In the genomic region with DNA sequence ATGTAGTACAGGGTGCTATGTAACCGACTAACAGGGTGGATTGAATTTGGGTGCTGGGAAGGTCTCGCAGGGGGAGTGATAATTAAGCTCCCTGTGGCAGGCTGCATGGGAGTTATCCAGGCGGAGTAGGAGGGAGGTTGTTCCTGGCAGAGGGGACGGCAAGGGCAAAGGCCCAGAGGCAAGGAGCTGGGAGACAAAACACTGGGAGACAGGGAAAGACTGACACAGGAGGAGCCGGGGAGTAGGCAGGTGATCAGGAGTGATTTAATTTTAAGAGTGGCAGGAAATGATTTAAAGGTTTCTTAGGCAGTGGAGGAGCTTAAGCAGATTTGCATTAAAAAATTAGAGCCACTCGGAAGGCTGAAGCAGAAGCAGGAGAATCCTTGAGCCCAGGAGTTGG, we compare ENCODE assay signal across 30 cellular contexts. TPM values are rescaled to one million over a fixed set of nuclear protein-coding genes. Genes with fewer than 3 reads are reported as not detected.
DNase-seq lines count a peak whose midpoint lies in the region; ATAC-seq and TF ChIP-seq lines count a peak whose summit lies in the region.
"Had no signal": no experiment of that assay in that cellular context is flagged by ENCODE, and none has a peak within 500 bp of the region (broad histone marks: within the 10 kb centered on the region; RNA-seq: fewer than 3 reads in every experiment).

No MANE protein-coding gene starts in this region.

- no peak for ATAC-seq in stimulated activated naive CD8-positive, alpha-beta T cell treated with anti-CD3 and anti-CD28 coated beads, Interleukin-15, amount 100 ng/mL, for 72 hours
- ATAC-seq in stimulated activated naive CD8-positive, alpha-beta T cell treated with anti-CD3 and anti-CD28 coated beads, Interleukin-15, Interleukin-2, amounts not matched to agents 100 U/mL and 50 U/mL, for 24 hours = no peak
- ATAC-seq in activated naive CD8-positive, alpha-beta T cell treated with anti-CD3 and anti-CD28 coated beads, Interleukin-2, amount 50 U/mL, for 24 hours = no peak
- ATAC-seq: Panc1 had no signal

- H3K4me3 Mint-ChIP-seq in stimulated activated naive CD8-positive, alpha-beta T cell treated with anti-CD3 and anti-CD28 coated beads, Interleukin-15, amount 100 ng/mL, for 72 hours = peak overlapping the region; percentile 4 to 31
- H3K4me3 Mint-ChIP-seq in activated naive CD8-positive, alpha-beta T cell treated with anti-CD3 and anti-CD28 coated beads, Interleukin-2, amount 50 U/mL, for 24 hours = peak overlapping the region; percentile 40
- H3K4me3 Mint-ChIP-seq in mesothelial cell of epicardium (peak overlapping the region; percentile 28), HFFc6 (no peak overlapping the region), Caco-2 (ENCODE audit: unreplicated experiment) (no peak overlapping the region)
- H3K4me3 Mint-ChIP-seq: activated naive CD4-positive, alpha-beta T cell treated with anti-CD3 and anti-CD28 coated beads for 36 hours had no signal

- H3K27me3 ChIP-seq in Caco-2 (replicated peaks; ENCODE audit: control insufficient read depth, insufficient read depth, low read length) = peaks cover 2% of the 10 kb centered on the region

- H3K9me3 Mint-ChIP-seq in stimulated activated naive CD8-positive, alpha-beta T cell treated with anti-CD3 and anti-CD28 coated beads, Interleukin-15, amount 100 ng/mL, for 72 hours = peaks cover 12 to 14% of the 10 kb centered on the region in 2 donors
- peaks cover 13% of the 10 kb centered on the region for H3K9me3 Mint-ChIP-seq in activated naive CD8-positive, alpha-beta T cell treated with anti-CD3 and anti-CD28 coated beads, Interleukin-2, amount 50 U/mL, for 24 hours
- H3K9me3 Mint-ChIP-seq in mesothelial cell of epicardium (peaks cover 12% of the 10 kb centered on the region), HFFc6 (peaks cover 17% of the 10 kb centered on the region), Caco-2 (ENCODE audit: unreplicated experiment) (no peaks in the 10 kb centered on the region)

- peaks cover 52% of the 10 kb centered on the region for H3K27me3 Mint-ChIP-seq in stimulated activated naive CD8-positive, alpha-beta T cell treated with anti-CD3 and anti-CD28 coated beads, Interleukin-15, amount 100 ng/mL, for 72 hours
- peaks cover 48% of the 10 kb centered on the region for H3K27me3 Mint-ChIP-seq in activated naive CD8-positive, alpha-beta T cell treated with anti-CD3 and anti-CD28 coated beads, Interleukin-2, amount 50 U/mL, for 24 hours
- H3K27me3 Mint-ChIP-seq in mesothelial cell of epicardium (ENCODE audit: low read depth) (peaks cover 63% of the 10 kb centered on the region), HFFc6 (ENCODE audit: insufficient read depth) (peaks cover 54% of the 10 kb centered on the region), Caco-2 (ENCODE audit: insufficient read depth, unreplicated experiment) (peaks cover 24% of the 10 kb centered on the region)

- H3K4me1 ChIP-seq in Caco-2 = no peaks in the 10 kb centered on the region
- H3K4me1 ChIP-seq: SJCRH30 had no signal

- peaks cover 3% of the 10 kb centered on the region for H3K36me3 Mint-ChIP-seq in activated naive CD8-positive, alpha-beta T cell treated with anti-CD3 and anti-CD28 coated beads, Interleukin-2, amount 50 U/mL, for 24 hours (ENCODE audit: low read depth)
- H3K36me3 Mint-ChIP-seq in mesothelial cell of epicardium (no peaks in the 10 kb centered on the region), HFFc6 (ENCODE audit: low read depth) (0 out of 2 replicates have a peak, but pooled peaks cover 8% of the 10 kb centered on the region), Caco-2 (ENCODE audit: insufficient read depth, unreplicated experiment) (no peaks in the 10 kb centered on the region)

- POLR2A ChIA-PET in Caco-2 (lab: Charles Lee) = no interaction called here

- CTCF ChIA-PET in Caco-2 (lab: Charles Lee) = interaction anchor here (1.2 kb wide), 1 partner anchor 9 kb away, joined by 6 read pairs; no protein-coding TSS in a partner anchor

- peaks cover 22% of the 10 kb centered on the region for H3K4me1 Mint-ChIP-seq in stimulated activated naive CD8-positive, alpha-beta T cell treated with anti-CD3 and anti-CD28 coated beads, Interleukin-15, amount 100 ng/mL, for 72 hours
- peaks cover 15% of the 10 kb centered on the region for H3K4me1 Mint-ChIP-seq in activated naive CD8-positive, alpha-beta T cell treated with anti-CD3 and anti-CD28 coated beads, Interleukin-2, amount 50 U/mL, for 24 hours
- H3K4me1 Mint-ChIP-seq in mesothelial cell of epicardium (peaks cover 20% of the 10 kb centered on the region), HFFc6 (ENCODE audit: low read depth) (peaks cover 15% of the 10 kb centered on the region), Caco-2 (ENCODE audit: low read depth, unreplicated experiment) (no peaks in the 10 kb centered on the region)

- no peak for DNase-seq in stimulated activated naive CD8-positive, alpha-beta T cell treated with anti-CD3 and anti-CD28 coated beads, Interleukin-15, amount 100 ng/mL, for 72 hours
- DNase-seq in stimulated activated naive CD8-positive, alpha-beta T cell treated with anti-CD3 and anti-CD28 coated beads, Interleukin-15, Interleukin-2, amounts not matched to agents 100 U/mL and 50 U/mL, for 24 hours = no peak
- DNase-seq in activated naive CD8-positive, alpha-beta T cell treated with anti-CD3 and anti-CD28 coated beads, Interleukin-2, amount 50 U/mL, for 24 hours = no peak
- DNase-seq in mesothelial cell of epicardium (ENCODE audit: low spot score in 2 of 2, unreplicated experiment in 2 of 2) (no peak), germinal center (ENCODE audit: low spot score) (no peak), HFFc6 (no peak), Caco-2 (no peak)
- no peak for DNase-seq in activated CD4-positive, alpha-beta T cell treated with anti-CD3 and anti-CD28 coated beads, Interleukin-2, amount 50 U/mL, for 4 hours
- DNase-seq: activated CD4-positive, alpha-beta T cell treated with anti-CD3 and anti-CD28 coated beads, Interleukin-2, amount 50 U/mL, for 1 hour; activated naive CD4-positive, alpha-beta T cell treated with anti-CD3 and anti-CD28 coated beads for 36 hours; activated T-cell treated with anti-CD3 and anti-CD28 coated beads for 4 hours; foreskin fibroblast; hippocampal formation; IMR-90; NCI-H1417; NCI-H2081 treated with DMSO at 0.1 percent for 48 hours; NCI-H446 treated with DMSO at 0.1 percent for 48 hours; SJCRH30; spleen; stimulated activated CD4-positive, alpha-beta T cell treated with anti-CD3 and anti-CD28 coated beads, Interleukin-4, amount 100 ng/mL, for 4 hours; upper lobe of right lung had no signal

- no peak overlapping the region for H3K4me3 ChIP-seq in Caco-2 (ENCODE audit: low read depth, low read length)
- H3K4me3 ChIP-seq: BLaER1, lung, SJCRH30, upper lobe of right lung had no signal

- no peak overlapping the region for H3K27ac Mint-ChIP-seq in stimulated activated naive CD8-positive, alpha-beta T cell treated with anti-CD3 and anti-CD28 coated beads, Interleukin-15, amount 100 ng/mL, for 72 hours
- H3K27ac Mint-ChIP-seq in activated naive CD8-positive, alpha-beta T cell treated with anti-CD3 and anti-CD28 coated beads, Interleukin-2, amount 50 U/mL, for 24 hours = no peak overlapping the region
- H3K27ac Mint-ChIP-seq in mesothelial cell of epicardium (no peak overlapping the region), HFFc6 (no peak overlapping the region), Caco-2 (ENCODE audit: unreplicated experiment) (no peak overlapping the region)
- H3K27ac Mint-ChIP-seq: activated naive CD4-positive, alpha-beta T cell treated with anti-CD3 and anti-CD28 coated beads for 36 hours had no signal

- peaks cover 1% of the 10 kb centered on the region; the same call in 1 of the 2 replicates for H3K9me3 ChIP-seq in Caco-2

- TF ChIP-seq CTCF in mesothelial cell of epicardium (IDR thresholded peaks at IDR 0.05; ENCODE audit: unreplicated experiment) (no peak), HFFc6 (IDR thresholded peaks at IDR 0.05) (no peak), Caco-2 (IDR thresholded peaks at IDR 0.05; ENCODE audit: insufficient read depth in 1 of 2, low read depth in 1 of 2, low read length in 1 of 2, severe bottlenecking in 1 of 2, unreplicated experiment in 1 of 2) (no peak)

- BruUV-seq in Caco-2 (replicated peaks; lab: Mats Ljungman, UMichigan) = no TSS peak

- no peaks in the 10 kb centered on the region for H3K36me3 ChIP-seq in Caco-2 (ENCODE audit: control insufficient read depth, insufficient read depth, low read length)
- H3K36me3 ChIP-seq: BLaER1, SJCRH30, spleen, upper lobe of right lung had no signal

- intact Hi-C loops in Caco-2 (cut with micrococcal nuclease; ENCODE audit: unreplicated experiment) = no loop called here

RNA-seq across cellular contexts. Expression of a gene that starts 40.7 kb away (rescaled TPM):
- total RNA-seq in mesothelial cell of epicardium (not detected in 3 replicates), Caco-2 (2022) (not detected in 2 replicates)
- not detected for total RNA-seq in HFFc6 (2021; fragmentation: NEBNext Ultra II Directional; extraction: Animal tissue kit (Norgen Biotek cat#: 25700))
- total RNA-seq: activated naive CD4-positive, alpha-beta T cell treated with anti-CD3 and anti-CD28 coated beads for 36 hours; astrocyte; epithelial cell of proximal tubule; G401; IMR-90; kidney epithelial cell; osteocyte; SJCRH30; T-helper 1 cell treated with Interleukin-12 subunit alpha and Interleukin-12 subunit beta and Interleukin-4 antibody, amounts not matched to agents 30 ng/mL and 1 ng/mL, for 36 hours; upper lobe of right lung had no signal

Comparison
In these comparisons a context has a peak if more than half of its experiments do, and no peak if none do; other contexts are left out.
1. H3K4me3 Mint-ChIP-seq: peak in stimulated activated naive CD8-positive, alpha-beta T cell treated with anti-CD3 and anti-CD28 coated beads, Interleukin-15, amount 100 ng/mL, for 72 hours (2 of 2), activated naive CD8-positive, alpha-beta T cell treated with anti-CD3 and anti-CD28 coated beads, Interleukin-2, amount 50 U/mL, for 24 hours (single experiment) and mesothelial cell of epicardium (single experiment); none in HFFc6 (single experiment) and Caco-2 (single experiment).